27 cellular contexts compared by ENCODE assay signal in genomic region chr14:58668848-58669480, GRCh38. TPM values are rescaled to one million over a fixed set of nuclear protein-coding genes. Genes with fewer than 3 reads are reported as not detected.
DNase-seq lines count a peak whose midpoint lies in the region; ATAC-seq, FAIRE-seq and TF ChIP-seq lines count a peak whose summit lies in the region.
"Had no signal": no experiment of that assay in that cellular context is flagged by ENCODE, and none has a peak within 500 bp of the region (broad histone marks: within the 10 kb centered on the region; RNA-seq: fewer than 3 reads in every experiment).

No MANE protein-coding gene starts in this region.

- H3K36me3 ChIP-seq in heart right ventricle = no peaks in the 10 kb centered on the region
- H3K36me3 ChIP-seq: BLaER1 treated with 17β-estradiol and CSF1 and Interleukin-3, amounts not matched to agents 10 nM and 100 nM; colonic mucosa had no signal

- H3K36me3 Mint-ChIP-seq in nephron progenitor cell (ENCODE audit: low read depth) = no peaks in the 10 kb centered on the region
- H3K36me3 Mint-ChIP-seq: naive thymus-derived CD8-positive, alpha-beta T cell had no signal

- H3K9me3 ChIP-seq in heart right ventricle = no peaks in the 10 kb centered on the region
- H3K9me3 ChIP-seq: BLaER1 treated with 17β-estradiol and CSF1 and Interleukin-3, amounts not matched to agents 10 nM and 100 nM; colonic mucosa had no signal

- ATAC-seq in heart right ventricle = peak in 5 of 8 donors; percentile 47 to 95 (median 55)
- ATAC-seq in activated CD4-positive, CD25-positive, alpha-beta regulatory T cell treated with anti-CD3 and anti-CD28 coated beads, Interleukin-2, amount 50 U/mL, for 24 hours = no peak
- ATAC-seq: activated naive CD4-positive, alpha-beta T cell treated with anti-CD3 and anti-CD28 coated beads, Interleukin-2, amount 50 U/mL, for 72 hours; activated T-helper 17 cell treated with anti-CD3 and anti-CD28 coated beads, Interleukin-2, amount 50 U/mL, for 72 hours; naive thymus-derived CD8-positive, alpha-beta T cell; SK-N-SH treated with all-trans-retinoic acid at 6 μM for 48 hours had no signal

- H3K27me3 ChIP-seq in heart right ventricle = no peaks in the 10 kb centered on the region
- H3K27me3 ChIP-seq: BLaER1 treated with 17β-estradiol and CSF1 and Interleukin-3, amounts not matched to agents 10 nM and 100 nM; colonic mucosa had no signal

- H3K4me1 ChIP-seq in heart right ventricle = peaks cover 0 to 13% (median 0%) of the 10 kb centered on the region in 9 donors
- H3K4me1 ChIP-seq: BLaER1 treated with 17β-estradiol and CSF1 and Interleukin-3, amounts not matched to agents 10 nM and 100 nM; colonic mucosa had no signal

- 27 to 37% methylated on average over 5 of the region's 5 CpGs for WGBS in heart right ventricle, 2 donors

- peak overlapping the region in 1 of 10 donors; percentile 12 for H3K27ac ChIP-seq in heart right ventricle
- H3K27ac ChIP-seq: BLaER1 treated with 17β-estradiol and CSF1 and Interleukin-3, amounts not matched to agents 10 nM and 100 nM; colonic mucosa had no signal

- peak overlapping the region; percentile 13 for H3K4me3 Mint-ChIP-seq in nephron progenitor cell
- H3K4me3 Mint-ChIP-seq: activated T-helper 17 cell treated with anti-CD3 and anti-CD28 coated beads, Interleukin-2, amount 50 U/mL, for 72 hours had no signal

- DNase-seq in HTR-8/SVneo (ENCODE audit: insufficient read length, low spot score) = no peak
- DNase-seq in NCI-H82 treated with DMSO at 0.1 percent for 48 hours (lab: John Stamatoyannopoulos, UW; ENCODE audit: unreplicated experiment) = peak; percentile 84
- no peak for DNase-seq in heart right ventricle
- DNase-seq in nephron progenitor cell = peak; percentile 17
- no peak for DNase-seq in epidermal melanocyte (ENCODE audit: insufficient read length, low spot score)
- DNase-seq in activated CD4-positive, alpha-beta T cell treated with anti-CD3 and anti-CD28 coated beads, Interleukin-2, amount 50 U/mL, for 4 hours = no peak
- no peak for DNase-seq in stimulated activated naive CD4-positive, alpha-beta T cell treated with Interleukin-2 at 50 U/mL for 16 hours (lab: John Stamatoyannopoulos, UW)
- DNase-seq: amygdala; colonic mucosa; DMS53; effector CD8-positive, alpha-beta T cell; glutamatergic neuron; islet precursor cell; midbrain; MV-4-11; naive thymus-derived CD8-positive, alpha-beta T cell; NCI-H1436; NCI-H2107; NK-92 treated with Interleukin-12 subunit alpha and Interleukin-12 subunit beta, amount 100 ng/mL, for 24 hours; stimulated activated naive CD4-positive, alpha-beta T cell had no signal

- H3K27ac Mint-ChIP-seq in nephron progenitor cell = peak overlapping the region; percentile 55
- H3K27ac Mint-ChIP-seq: activated naive CD4-positive, alpha-beta T cell treated with anti-CD3 and anti-CD28 coated beads, Interleukin-2, amount 50 U/mL, for 72 hours; activated T-helper 17 cell treated with anti-CD3 and anti-CD28 coated beads, Interleukin-2, amount 50 U/mL, for 72 hours had no signal

- peak; percentile 89 for FAIRE-seq in HTR-8/SVneo (lab: Jason Lieb, UNC)
- FAIRE-seq: GM12892 had no signal

- peaks cover 88% of the 10 kb centered on the region for H3K4me1 Mint-ChIP-seq in nephron progenitor cell
- H3K4me1 Mint-ChIP-seq: activated T-helper 17 cell treated with anti-CD3 and anti-CD28 coated beads, Interleukin-2, amount 50 U/mL, for 72 hours had no signal

- TF ChIP-seq CTCF in heart right ventricle (IDR thresholded peaks at IDR 0.05) (no peak), nephron progenitor cell (IDR thresholded peaks at IDR 0.05) (no peak)

- H3K4me3 ChIP-seq in heart right ventricle = no peak overlapping the region
- H3K4me3 ChIP-seq: BLaER1 treated with 17β-estradiol and CSF1 and Interleukin-3, amounts not matched to agents 10 nM and 100 nM; colonic mucosa; smooth muscle cell had no signal

- intact Hi-C loops in heart right ventricle (cut with DNase I) = loop anchor here in 1 of 10 donors (10.0 kb wide), 1 partner anchor 146 kb away; no protein-coding TSS in a partner anchor

- H3K27me3 Mint-ChIP-seq in nephron progenitor cell (ENCODE audit: low read depth, poor library complexity) = peaks cover 12% of the 10 kb centered on the region

- H3K9me3 Mint-ChIP-seq in nephron progenitor cell = no peaks in the 10 kb centered on the region
- H3K9me3 Mint-ChIP-seq: activated naive CD4-positive, alpha-beta T cell treated with anti-CD3 and anti-CD28 coated beads, Interleukin-2, amount 50 U/mL, for 72 hours; activated T-helper 17 cell treated with anti-CD3 and anti-CD28 coated beads, Interleukin-2, amount 50 U/mL, for 72 hours; naive thymus-derived CD8-positive, alpha-beta T cell had no signal

RNA-seq across cellular contexts. Expression of gene DACT1, which starts 31.2 kb away (rescaled TPM):
- total RNA-seq in heart right ventricle = 1 to 10 TPM; 1.3 to 5.5 (median 3.1) TPM
- 1 to 10 TPM; 1.1 to 1.7 TPM for polyA plus RNA-seq in heart right ventricle

Comparison
In these comparisons a context has a peak if more than half of its experiments do, and no peak if none do; other contexts are left out.
1. DNase-seq: peak in NCI-H82 treated with DMSO at 0.1 percent for 48 hours (single experiment) and nephron progenitor cell (single experiment); none in HTR-8/SVneo (single experiment), heart right ventricle (0 of 2), epidermal melanocyte (single experiment), activated CD4-positive, alpha-beta T cell treated with anti-CD3 and anti-CD28 coated beads, Interleukin-2, amount 50 U/mL, for 4 hours (0 of 2) and stimulated activated naive CD4-positive, alpha-beta T cell treated with Interleukin-2 at 50 U/mL for 16 hours (single experiment).
2. ATAC-seq: peak in heart right ventricle (5 of 8); none in activated CD4-positive, CD25-positive, alpha-beta regulatory T cell treated with anti-CD3 and anti-CD28 coated beads, Interleukin-2, amount 50 U/mL, for 24 hours (0 of 2).